22 cellular contexts compared by ENCODE assay signal in the genomic region with DNA sequence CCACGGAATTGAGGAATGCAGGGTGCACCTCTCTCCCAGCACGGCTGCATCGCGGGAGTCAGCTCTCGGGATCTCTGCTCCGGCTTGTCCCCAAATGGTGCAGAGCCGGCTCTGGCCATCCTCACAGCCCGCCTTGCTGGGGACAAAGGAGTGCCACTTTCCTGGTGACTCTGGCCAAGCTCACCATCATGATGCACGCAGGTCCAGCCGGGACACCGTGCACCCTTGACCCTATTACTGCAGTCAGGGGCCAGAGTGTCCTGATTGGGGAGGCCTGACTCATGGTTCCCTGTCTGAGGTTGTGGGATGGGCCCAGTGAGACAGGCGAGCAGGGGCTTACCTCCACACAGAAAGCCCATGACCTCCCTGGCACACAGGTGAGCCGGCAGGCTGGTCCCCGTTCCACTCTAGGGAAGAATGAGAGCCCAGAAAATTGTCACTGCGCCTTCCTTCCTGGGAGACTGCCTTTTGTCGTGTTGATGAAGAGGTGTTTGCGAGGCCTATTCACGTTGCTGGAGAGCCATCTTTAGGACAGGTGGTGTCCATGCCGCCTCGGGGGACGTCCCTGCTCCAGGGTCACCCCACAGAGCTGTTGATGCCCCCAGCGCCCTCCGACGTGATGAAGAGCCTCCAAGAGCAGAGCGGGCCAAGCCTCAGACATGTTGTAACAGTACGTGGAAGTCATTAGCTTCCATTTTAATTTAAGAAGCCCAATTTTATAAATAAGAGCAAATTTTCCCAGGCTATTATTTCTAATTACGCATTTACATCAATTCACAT. TPM values are rescaled to one million over a fixed set of nuclear protein-coding genes. Genes with fewer than 3 reads are reported as not detected.
DNase-seq lines count a peak whose midpoint lies in the region; ATAC-seq and TF ChIP-seq lines count a peak whose summit lies in the region.
"Had no signal": no experiment of that assay in that cellular context is flagged by ENCODE, and none has a peak within 500 bp of the region (broad histone marks: within the 10 kb centered on the region; RNA-seq: fewer than 3 reads in every experiment).

No MANE protein-coding gene starts in this region.

- TF ChIP-seq CTCF in mucosa of descending colon (IDR thresholded peaks at IDR 0.05), result no peak

- ATAC-seq in mucosa of descending colon (no peak), HG03108 (IDR thresholded peaks at IDR 0.05; ENCODE audit: unreplicated experiment) (no peak)
- ATAC-seq: K562, PC-3 had no signal

- no peaks in the 10 kb centered on the region for H3K9me3 ChIP-seq in mucosa of descending colon

- intact Hi-C loops in mucosa of descending colon (cut with DNase I, micrococcal nuclease), result no loop called here

- no peak overlapping the region for H3K4me3 ChIP-seq in mucosa of descending colon
- H3K4me3 ChIP-seq: GM23248, K562 had no signal

- H3K4me1 ChIP-seq in mucosa of descending colon (ENCODE audit: low read depth), result no peaks in the 10 kb centered on the region

- DNase-seq in activated effector memory CD4-positive, alpha-beta T cell treated with anti-CD3 and anti-CD28 coated beads, Interleukin-2, amount 50 U/mL, for 16 hours, result peak; percentile 31
- no peak for DNase-seq in activated effector memory CD4-positive, alpha-beta T cell treated with Interleukin-2 at 50 U/mL for 16 hours
- DNase-seq in mucosa of descending colon, result peak in 2 of 3 donors; percentile 7 to 37
- DNase-seq in activated CD4-positive, alpha-beta T cell treated with anti-CD3 and anti-CD28 coated beads, Interleukin-2, amount 50 U/mL, for 48 hours, result no peak
- DNase-seq in activated CD4-positive, alpha-beta T cell treated with anti-CD3 and anti-CD28 coated beads, Interleukin-2, amount 50 U/mL, for 1 hour, result no peak
- DNase-seq: 8988T, COR-L47, DMS 273 treated with DMSO at 0.1 percent for 48 hours, DND-41, GM23248, NCI-H1105 treated with DMSO at 0.1 percent for 48 hours, NCI-H187, NCI-H226, NCI-H526, PC-3, RPMI8226, SIG-M5 had no signal

- H3K36me3 ChIP-seq in mucosa of descending colon (ENCODE audit: low read depth), result no peaks in the 10 kb centered on the region

- H3K27ac ChIP-seq in cingulate gyrus (ENCODE audit: low read depth, low read length), result peak overlapping the region; percentile 7
- peak overlapping the region; percentile 3 for H3K27ac ChIP-seq in temporal lobe (ENCODE audit: low read depth, low read length)
- H3K27ac ChIP-seq: GM23248 had no signal

RNA-seq across cellular contexts. Expression of gene VSTM2B, which starts 18.5 kb away (rescaled TPM):
- total RNA-seq in mucosa of descending colon (under 1 TPM in 1 of 3 donors, not detected in 2; 0.32 TPM), temporal lobe (15.5 TPM)
- total RNA-seq: B cell, GM23248, K562, PC-3 had no signal

Comparison
In these comparisons a context has a peak if more than half of its experiments do, and no peak if none do; other contexts are left out.
1. DNase-seq: peak in activated effector memory CD4-positive, alpha-beta T cell treated with anti-CD3 and anti-CD28 coated beads, Interleukin-2, amount 50 U/mL, for 16 hours (single experiment) and mucosa of descending colon (2 of 3); none in activated effector memory CD4-positive, alpha-beta T cell treated with Interleukin-2 at 50 U/mL for 16 hours (single experiment), activated CD4-positive, alpha-beta T cell treated with anti-CD3 and anti-CD28 coated beads, Interleukin-2, amount 50 U/mL, for 48 hours (0 of 2) and activated CD4-positive, alpha-beta T cell treated with anti-CD3 and anti-CD28 coated beads, Interleukin-2, amount 50 U/mL, for 1 hour (single experiment).
2. RNA of gene VSTM2B, which starts 18.5 kb away (total RNA-seq): 15.5 TPM in temporal lobe (single experiment); 0.32 TPM in mucosa of descending colon; every median in the first group is over 10 times any median in the second.